Comparison of ENCODE assay signal across 20 cellular contexts in genomic region chr18:5395860-5396448, GRCh38.
"Had no signal": no experiment of that assay in that cellular context is flagged by ENCODE, and none has a peak within 500 bp of the region (broad histone marks: within the 10 kb centered on the region; RNA-seq: fewer than 3 reads in every experiment).

No MANE protein-coding gene starts in this region.

- H3K27me3 Mint-ChIP-seq: activated T-cell treated with anti-CD3 and anti-CD28 coated beads, Interleukin-2, amount 50 U/mL, for 24 hours; brain; type B pancreatic cell had no signal

- H3K4me3 Mint-ChIP-seq: activated naive CD8-positive, alpha-beta T cell treated with anti-CD3 and anti-CD28 coated beads, Interleukin-2, amount 10 ng/mL, durations not matched to agents 7 days and 5 days; activated T-cell treated with anti-CD3 and anti-CD28 coated beads, Interleukin-2, amount 50 U/mL, for 24 hours; brain; naive thymus-derived CD8-positive, alpha-beta T cell; T-helper 17 cell; type B pancreatic cell had no signal

- H3K4me1 Mint-ChIP-seq: brain; naive thymus-derived CD8-positive, alpha-beta T cell had no signal

- H3K9me3 Mint-ChIP-seq: activated naive CD8-positive, alpha-beta T cell treated with anti-CD3 and anti-CD28 coated beads, Interleukin-2, amount 10 ng/mL, durations not matched to agents 7 days and 5 days; activated T-cell treated with anti-CD3 and anti-CD28 coated beads, Interleukin-2, amount 50 U/mL, for 24 hours; brain; naive thymus-derived CD8-positive, alpha-beta T cell; type B pancreatic cell had no signal

- ATAC-seq: left lung; naive thymus-derived CD8-positive, alpha-beta T cell; T-helper 17 cell had no signal

- H3K36me3 Mint-ChIP-seq: activated naive CD8-positive, alpha-beta T cell treated with anti-CD3 and anti-CD28 coated beads, Interleukin-2, amount 10 ng/mL, durations not matched to agents 7 days and 5 days; naive thymus-derived CD8-positive, alpha-beta T cell had no signal

- DNase-seq: activated CD4-positive, alpha-beta T cell treated with anti-CD3 and anti-CD28 coated beads for 4 hours; activated effector memory CD4-positive, alpha-beta T cell treated with anti-CD3 and anti-CD28 coated beads, Interleukin-2, amount 50 U/mL, for 16 hours; activated naive CD8-positive, alpha-beta T cell treated with anti-CD3 and anti-CD28 coated beads, Interleukin-2, amount 10 ng/mL, durations not matched to agents 7 days and 5 days; activated T-cell treated with anti-CD3 and anti-CD28 coated beads, Interleukin-2, amount 50 U/mL, for 24 hours; central memory CD4-positive, alpha-beta T cell; effector CD4-positive, alpha-beta T cell; esophagus squamous epithelium; foreskin fibroblast; hippocampal formation; kidney; left lung; naive thymus-derived CD8-positive, alpha-beta T cell; posterior cingulate gyrus; stimulated activated CD4-positive, alpha-beta T cell treated with anti-CD3 and anti-CD28 coated beads, Interleukin-15, amount 100 ng/mL, for 24 hours; stimulated activated CD4-positive, alpha-beta T cell treated with anti-CD3 and anti-CD28 coated beads, Interleukin-4, amount 100 ng/mL, for 1 hour; stimulated activated naive CD4-positive, alpha-beta T cell; T-helper 17 cell; WERI-Rb-1 had no signal

- H3K27ac Mint-ChIP-seq: activated naive CD8-positive, alpha-beta T cell treated with anti-CD3 and anti-CD28 coated beads, Interleukin-2, amount 10 ng/mL, durations not matched to agents 7 days and 5 days; activated T-cell treated with anti-CD3 and anti-CD28 coated beads, Interleukin-2, amount 50 U/mL, for 24 hours; brain; T-helper 17 cell; type B pancreatic cell had no signal
